17 cellular contexts compared by ENCODE assay signal in the genomic region with DNA sequence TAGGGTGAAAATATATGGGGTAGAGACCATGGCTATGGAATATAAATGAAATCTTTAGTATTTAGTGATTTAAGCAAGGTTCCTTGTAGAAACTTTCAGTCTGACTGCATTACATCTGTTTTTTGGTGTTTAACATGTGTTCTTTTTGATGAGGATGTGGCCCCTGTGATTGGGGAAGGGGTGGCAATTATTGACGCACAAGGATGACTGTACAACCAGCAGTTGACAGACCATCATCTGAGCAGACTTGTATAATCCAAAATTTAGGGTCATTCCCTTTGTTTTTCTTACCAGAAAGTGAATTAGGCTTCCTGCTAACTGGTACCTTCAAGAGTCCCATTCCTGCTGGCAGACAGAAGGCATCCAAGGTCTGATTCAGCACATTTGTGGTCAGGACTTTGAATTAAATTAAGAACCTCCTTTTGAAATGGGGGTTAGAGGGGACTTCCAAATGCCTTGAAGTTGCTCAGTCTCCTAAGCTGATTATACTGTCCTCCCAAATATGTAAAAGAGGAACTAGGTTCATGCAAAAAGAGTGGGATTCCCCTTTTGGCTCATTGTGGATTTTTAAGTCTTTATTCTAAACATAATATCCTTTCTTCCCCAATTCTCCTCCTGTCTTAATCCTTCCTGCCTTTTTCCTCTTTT.
A peak's percentile ranks its signal among the peaks of the same experiment; 100 is the strongest.
DNase-seq lines count a peak whose midpoint lies in the region; ATAC-seq and TF ChIP-seq lines count a peak whose summit lies in the region.
"Had no signal": no experiment of that assay in that cellular context is flagged by ENCODE, and none has a peak within 500 bp of the region (broad histone marks: within the 10 kb centered on the region; RNA-seq: fewer than 3 reads in every experiment).

No MANE protein-coding gene starts in this region.

- DNase-seq in GM06990 (ENCODE audit: extremely low read depth, insufficient read length) (peak; percentile 12), NB4 (ENCODE audit: low read depth) (peak; percentile 3), NCI-H345 treated with DMSO at 0.1 percent for 48 hours (lab: John Stamatoyannopoulos, UW; ENCODE audit: unreplicated experiment) (no peak), foreskin keratinocyte (no peak), foreskin melanocyte (no peak)
- DNase-seq in activated CD4-positive, alpha-beta T cell treated with anti-CD3 and anti-CD28 coated beads, Interleukin-2, amount 10 ng/mL, durations not matched to agents 7 days and 5 days, result no peak
- DNase-seq: activated CD4-positive, alpha-beta T cell treated with anti-CD3 and anti-CD28 coated beads, Interleukin-2, amount 50 U/mL, for 1 hour; activated naive CD4-positive, alpha-beta T cell treated with anti-CD3 and anti-CD28 coated beads for 36 hours; central memory CD4-positive, alpha-beta T cell; hippocampal formation; mesenchymal stem cell; NCI-H1930; ovary; stimulated activated CD4-positive, alpha-beta T cell treated with anti-CD3 and anti-CD28 coated beads, Interleukin-15, amount 100 ng/mL, for 24 hours; SW 1271 had no signal

- no peaks in the 10 kb centered on the region for H3K36me3 Mint-ChIP-seq in activated CD4-positive, alpha-beta T cell treated with anti-CD3 and anti-CD28 coated beads, Interleukin-2, amount 10 ng/mL, durations not matched to agents 7 days and 5 days (ENCODE audit: low read depth)

- no peak overlapping the region for H3K27ac ChIP-seq in foreskin keratinocyte
- H3K27ac ChIP-seq: ovary had no signal

- H3K4me1 Mint-ChIP-seq in activated CD4-positive, alpha-beta T cell treated with anti-CD3 and anti-CD28 coated beads, Interleukin-2, amount 10 ng/mL, durations not matched to agents 7 days and 5 days, result no peaks in the 10 kb centered on the region

- H3K27me3 ChIP-seq in GM06990 (replicated peaks; ENCODE audit: control insufficient read depth, insufficient read depth, low read length), result 0 out of 2 replicates have a peak, but pooled peaks cover 1% of the 10 kb centered on the region
- H3K27me3 ChIP-seq in foreskin keratinocyte, result peaks cover 57% of the 10 kb centered on the region
- H3K27me3 ChIP-seq: ovary had no signal

- H3K4me3 ChIP-seq in GM06990 (replicated peaks; ENCODE audit: low read depth, low read length), result no peak overlapping the region
- no peak overlapping the region for H3K4me3 ChIP-seq in NB4 (ENCODE audit: low read depth, low read length)
- H3K4me3 ChIP-seq: ovary had no signal

- TF ChIP-seq CTCF in GM06990 (IDR thresholded peaks at IDR 0.05; ENCODE audit: insufficient read depth, low read length, poor library complexity, severe bottlenecking) (no peak), NB4 (IDR thresholded peaks at IDR 0.05; ENCODE audit: low read depth, low read length) (no peak), foreskin keratinocyte (conservative IDR thresholded peaks at IDR 0.05) (no peak)

- peak; percentile 58 for ATAC-seq in GM19023 (IDR thresholded peaks at IDR 0.05; ENCODE audit: unreplicated experiment)
- peak; percentile 67 for ATAC-seq in HG02884 (IDR thresholded peaks at IDR 0.05; ENCODE audit: unreplicated experiment)
- ATAC-seq in foreskin keratinocyte, result no peak

- POLR2A ChIA-PET in activated CD4-positive, alpha-beta T cell treated with anti-CD3 and anti-CD28 coated beads, Interleukin-2, amount 10 ng/mL, durations not matched to agents 7 days and 5 days (lab: Charles Lee), result no interaction called here

- H3K36me3 ChIP-seq in GM06990 (ENCODE audit: control insufficient read depth, insufficient read depth, low read length), result no peaks in the 10 kb centered on the region
- H3K36me3 ChIP-seq: ovary had no signal

- H3K4me1 ChIP-seq in foreskin keratinocyte, result no peaks in the 10 kb centered on the region

- H3K4me3 Mint-ChIP-seq in activated CD4-positive, alpha-beta T cell treated with anti-CD3 and anti-CD28 coated beads, Interleukin-2, amount 10 ng/mL, durations not matched to agents 7 days and 5 days, result no peak overlapping the region
- H3K4me3 Mint-ChIP-seq: activated naive CD4-positive, alpha-beta T cell treated with anti-CD3 and anti-CD28 coated beads for 36 hours had no signal

- peaks cover 11% of the 10 kb centered on the region for H3K27me3 Mint-ChIP-seq in activated CD4-positive, alpha-beta T cell treated with anti-CD3 and anti-CD28 coated beads, Interleukin-2, amount 10 ng/mL, durations not matched to agents 7 days and 5 days

- no peak overlapping the region for H3K27ac Mint-ChIP-seq in activated CD4-positive, alpha-beta T cell treated with anti-CD3 and anti-CD28 coated beads, Interleukin-2, amount 10 ng/mL, durations not matched to agents 7 days and 5 days
- H3K27ac Mint-ChIP-seq: activated naive CD4-positive, alpha-beta T cell treated with anti-CD3 and anti-CD28 coated beads for 36 hours had no signal

- no peak for TF ChIP-seq POLR2A in NB4 (IDR thresholded peaks at IDR 0.05; ENCODE audit: extremely low read depth, insufficient read length)

- CTCF ChIA-PET in activated CD4-positive, alpha-beta T cell treated with anti-CD3 and anti-CD28 coated beads, Interleukin-2, amount 10 ng/mL, durations not matched to agents 7 days and 5 days (lab: Charles Lee), result no interaction called here

- no peaks in the 10 kb centered on the region for H3K9me3 Mint-ChIP-seq in activated CD4-positive, alpha-beta T cell treated with anti-CD3 and anti-CD28 coated beads, Interleukin-2, amount 10 ng/mL, durations not matched to agents 7 days and 5 days
- H3K9me3 Mint-ChIP-seq: activated naive CD4-positive, alpha-beta T cell treated with anti-CD3 and anti-CD28 coated beads for 36 hours had no signal

Comparison
In these comparisons a context has a peak if more than half of its experiments do, and no peak if none do; other contexts are left out.
1. DNase-seq: peak in GM06990 (single experiment) and NB4 (single experiment); none in NCI-H345 treated with DMSO at 0.1 percent for 48 hours (single experiment), foreskin keratinocyte (0 of 2), foreskin melanocyte (single experiment) and activated CD4-positive, alpha-beta T cell treated with anti-CD3 and anti-CD28 coated beads, Interleukin-2, amount 10 ng/mL, durations not matched to agents 7 days and 5 days (single experiment).